30 cellular contexts compared by ENCODE assay signal in the genomic region with DNA sequence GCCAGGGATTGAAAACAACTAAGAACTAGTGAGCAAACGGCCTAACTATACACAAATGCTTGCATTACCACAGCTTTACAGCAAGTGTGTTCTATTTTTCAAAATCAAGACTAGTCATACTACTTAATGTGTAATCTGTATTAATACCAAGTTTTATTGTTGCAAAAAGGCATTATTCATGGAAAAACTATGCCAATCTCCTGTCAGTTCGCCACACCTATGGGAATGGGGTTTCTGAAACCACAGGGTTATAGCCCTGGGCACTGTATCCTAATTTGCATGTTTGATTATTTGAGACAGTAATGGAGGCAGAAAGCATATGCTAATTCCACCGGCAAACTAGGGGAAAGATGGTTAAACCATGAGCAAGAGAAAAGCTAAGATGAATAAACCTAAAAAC. TPM values are rescaled to one million over a fixed set of nuclear protein-coding genes. Genes with fewer than 3 reads are reported as not detected.
A peak's percentile ranks its signal among the peaks of the same experiment; 100 is the strongest.
DNase-seq lines count a peak whose midpoint lies in the region; TF ChIP-seq lines count a peak whose summit lies in the region.
"Had no signal": no experiment of that assay in that cellular context is flagged by ENCODE, and none has a peak within 500 bp of the region (broad histone marks: within the 10 kb centered on the region; RNA-seq: fewer than 3 reads in every experiment).

No MANE protein-coding gene starts in this region.

- H3K27ac ChIP-seq in mammary epithelial cell (ENCODE audit: insufficient read depth, low read depth, low read length) = peak overlapping the region; percentile 78
- H3K27ac ChIP-seq: C4-2B, HL-60, suprapubic skin, VCaP had no signal

- TF ChIP-seq CTCF in mammary epithelial cell (conservative IDR thresholded peaks at IDR 0.05 in 1 of 2, IDR thresholded peaks at IDR 0.05 in 1 of 2; ENCODE audit: extremely low read depth in 1 of 2, insufficient read depth in 1 of 2, low read depth in 1 of 2, low read length in 2 of 2) = no peak

- peak; percentile 63 for DNase-seq in EL
- peak; percentile 64 to 82 for DNase-seq in NCI-H526 (lab: John Stamatoyannopoulos, UW)
- peak; percentile 78 for DNase-seq in mammary epithelial cell
- DNase-seq in islet precursor cell = peak; percentile 12
- DNase-seq in NCI-H2196 (lab: John Stamatoyannopoulos, UW; ENCODE audit: unreplicated experiment) = no peak
- no peak for DNase-seq in HAP-1 (ENCODE audit: low spot score in 2 of 2)
- DNase-seq in inferior parietal cortex (ENCODE audit: extremely low spot score) = no peak
- no peak for DNase-seq in NCI-H2107 treated with DMSO at 0.1 percent for 48 hours (lab: John Stamatoyannopoulos, UW; ENCODE audit: unreplicated experiment)
- DNase-seq: activated CD4-positive, alpha-beta T cell treated with anti-CD3 and anti-CD28 coated beads for 4 hours; activated CD8-positive, alpha-beta T cell treated with anti-CD3 and anti-CD28 coated beads, Interleukin-2, amount 10 ng/mL, durations not matched to agents 7 days and 5 days; activated naive CD4-positive, alpha-beta T cell treated with anti-CD3 and anti-CD28 coated beads, Interleukin-2, amount 10 ng/mL, durations not matched to agents 7 days and 5 days; amniotic stem cell; COR-L47; effector CD8-positive, alpha-beta T cell; GDM1; KG1; MM.1S; NCI-H1105 treated with DMSO at 0.1 percent for 48 hours; NCI-H1930; NCI-H524 treated with DMSO at 0.1 percent for 48 hours; nephron progenitor cell; stimulated activated naive CD4-positive, alpha-beta T cell treated with Interleukin-2 at 50 U/mL for 16 hours; SW 1271; T1000 had no signal

- in situ Hi-C loops in mammary epithelial cell (cut with MboI; ENCODE audit: low sequenced_read_pairs in 2 of 2) (no loop called here), HAP-1 (cut with MboI; ENCODE audit: low sequenced_read_pairs) (no loop called here)

- no peaks in the 10 kb centered on the region for H3K9me3 ChIP-seq in mammary epithelial cell (replicated peaks; ENCODE audit: insufficient read depth, low read length)
- no peaks in the 10 kb centered on the region for H3K9me3 ChIP-seq in HAP-1
- H3K9me3 ChIP-seq: heart right ventricle, suprapubic skin had no signal

- H3K4me1 ChIP-seq in mammary epithelial cell (ENCODE audit: insufficient read depth, low read length) (peaks cover 40% of the 10 kb centered on the region), HAP-1 (no peaks in the 10 kb centered on the region)

- dilution Hi-C loops in mammary epithelial cell (cut with HindIII; ENCODE audit: low sequenced_read_pairs) = no loop called here

- H3K36me3 ChIP-seq in mammary epithelial cell (ENCODE audit: insufficient read depth, low read length) = peaks cover 31% of the 10 kb centered on the region
- H3K36me3 ChIP-seq in HAP-1 (replicated peaks) = no peaks in the 10 kb centered on the region

- 29% methylated on average over 3 of the region's 3 CpGs for WGBS in mammary epithelial cell (ENCODE audit: low coverage, missing lambda C conversion rate)

- no peak overlapping the region for H2AFZ ChIP-seq in mammary epithelial cell (ENCODE audit: low read depth, low read length)

- H3K79me2 ChIP-seq in mammary epithelial cell (ENCODE audit: insufficient read depth, low read length) = peaks cover 100% of the 10 kb centered on the region

- H4K20me1 ChIP-seq in mammary epithelial cell (ENCODE audit: insufficient read depth, low read length) = peaks cover 2% of the 10 kb centered on the region

- intact Hi-C loops in mammary epithelial cell (cut with micrococcal nuclease) = loop anchor here (1.0 kb wide), 1 partner anchor 9 kb away; no protein-coding TSS in a partner anchor

- no peaks in the 10 kb centered on the region for H3K27me3 ChIP-seq in mammary epithelial cell (ENCODE audit: insufficient read depth, low read length)
- H3K27me3 ChIP-seq in HAP-1 (ENCODE audit: low read depth) = no peaks in the 10 kb centered on the region
- H3K27me3 ChIP-seq: heart right ventricle, suprapubic skin had no signal

- TSS peak; percentile 4 for BruUV-seq in mammary epithelial cell (replicated peaks; lab: Mats Ljungman, UMichigan)

- CTCF ChIA-PET in mammary epithelial cell (lab: Charles Lee; ENCODE audit: low non-redundant PET) = no interaction called here

- peak overlapping the region; percentile 61 for H3K4me2 ChIP-seq in mammary epithelial cell (ENCODE audit: insufficient read depth, low read depth, low read length)
- H3K4me2 ChIP-seq: smooth muscle cell had no signal

- H3K9ac ChIP-seq in mammary epithelial cell (ENCODE audit: insufficient read depth, low read length) = peak overlapping the region; percentile 45

- H3K4me3 ChIP-seq in mammary epithelial cell (replicated peaks in 1 of 3; ENCODE audit: insufficient read depth in 1 of 3, low read depth in 2 of 3, low read length in 3 of 3) (no peak overlapping the region), HAP-1 (no peak overlapping the region)
- H3K4me3 ChIP-seq: heart right ventricle, smooth muscle cell, suprapubic skin had no signal

RNA-seq across cellular contexts. Expression of a gene that starts 14.3 kb away (rescaled TPM):
- 100 to 1,000 TPM; 221 to 311 TPM for total RNA-seq in mammary epithelial cell
- polyA plus RNA-seq in mammary epithelial cell = 196 TPM
- polyA minus RNA-seq in mammary epithelial cell = 53.3 TPM

Comparison
In these comparisons a context has a peak if more than half of its experiments do, and no peak if none do; other contexts are left out.
1. DNase-seq: peak in EL (single experiment), NCI-H526 (2 of 2), mammary epithelial cell (single experiment) and islet precursor cell (single experiment); none in NCI-H2196 (single experiment), HAP-1 (0 of 2), inferior parietal cortex (single experiment) and NCI-H2107 treated with DMSO at 0.1 percent for 48 hours (single experiment).